1 cellular context compared by ENCODE assay signal in genomic region chr17:36901506-36901905, GRCh38.
TF ChIP-seq lines count a peak whose summit lies in the region.

No MANE protein-coding gene starts in this region.

TF ChIP-seq in HepG2, 621 proteins besides CTCF, POLR2A, EP300 and RAD21:
- no peak for TF ChIP-seq ZFP62 (CRISPR knock-in tag; IDR thresholded peaks at IDR 0.05)
- TF ChIP-seq ZNF296 (CRISPR knock-in tag; conservative IDR thresholded peaks at IDR 0.05), result no peak
- TF ChIP-seq SKI (IDR thresholded peaks at IDR 0.05; ENCODE audit: partially characterized antibody), result peak; percentile 64
- no peak for TF ChIP-seq ZMYM3 (CRISPR knock-in tag; IDR thresholded peaks at IDR 0.05)
- peak; percentile 55; the same call in 1 of the 2 replicates for TF ChIP-seq FOSL2 (CRISPR knock-in tag; IDR thresholded peaks at IDR 0.05)
- TF ChIP-seq PLSCR1 (CRISPR knock-in tag; IDR thresholded peaks at IDR 0.05; ENCODE audit: borderline replicate concordance), result no peak
- TF ChIP-seq ZNF629 (CRISPR knock-in tag; conservative IDR thresholded peaks at IDR 0.05), result peak; percentile 48
- no peak for TF ChIP-seq MLXIP (CRISPR knock-in tag; IDR thresholded peaks at IDR 0.05; ENCODE audit: borderline replicate concordance)
- TF ChIP-seq HDAC6 (IDR thresholded peaks at IDR 0.05; ENCODE audit: low read depth, low read length), result no peak
- TF ChIP-seq, protein P1, sequence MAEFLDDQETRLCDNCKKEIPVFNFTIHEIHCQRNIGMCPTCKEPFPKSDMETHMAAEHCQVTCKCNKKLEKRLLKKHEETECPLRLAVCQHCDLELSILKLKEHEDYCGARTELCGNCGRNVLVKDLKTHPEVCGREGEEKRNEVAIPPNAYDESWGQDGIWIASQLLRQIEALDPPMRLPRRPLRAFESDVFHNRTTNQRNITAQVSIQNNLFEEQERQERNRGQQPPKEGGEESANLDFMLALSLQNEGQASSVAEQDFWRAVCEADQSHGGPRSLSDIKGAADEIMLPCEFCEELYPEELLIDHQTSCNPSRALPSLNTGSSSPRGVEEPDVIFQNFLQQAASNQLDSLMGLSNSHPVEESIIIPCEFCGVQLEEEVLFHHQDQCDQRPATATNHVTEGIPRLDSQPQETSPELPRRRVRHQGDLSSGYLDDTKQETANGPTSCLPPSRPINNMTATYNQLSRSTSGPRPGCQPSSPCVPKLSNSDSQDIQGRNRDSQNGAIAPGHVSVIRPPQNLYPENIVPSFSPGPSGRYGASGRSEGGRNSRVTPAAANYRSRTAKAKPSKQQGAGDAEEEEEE (CRISPR knock-in tag; IDR thresholded peaks at IDR 0.05; ENCODE audit: borderline replicate concordance), result no peak
- no peak for TF ChIP-seq NCOA2 (CRISPR knock-in tag; IDR thresholded peaks at IDR 0.05)
- no peak for TF ChIP-seq ZNF317 (CRISPR knock-in tag; IDR thresholded peaks at IDR 0.05)
- TF ChIP-seq ZNF652 (CRISPR knock-in tag; IDR thresholded peaks at IDR 0.05; ENCODE audit: borderline replicate concordance, low read depth), result no peak
TF ChIP-seq in HepG2: peak in this region for 3.
